ENCODE assay signal across 9 cellular contexts in genomic region chr2:85710687-85711577, GRCh38. TPM values are rescaled to one million over a fixed set of nuclear protein-coding genes. Genes with fewer than 3 reads are reported as not detected.
DNase-seq lines count a peak whose midpoint lies in the region; ATAC-seq, FAIRE-seq and TF ChIP-seq lines count a peak whose summit lies in the region.
"Had no signal": no experiment of that assay in that cellular context is flagged by ENCODE, and none has a peak within 500 bp of the region (broad histone marks: within the 10 kb centered on the region; RNA-seq: fewer than 3 reads in every experiment).

No MANE protein-coding gene starts in this region.

- CTCF ChIA-PET in HepG2 (lab: Yijun Ruan, JAX; ENCODE audit: low intra/inter-chr PET ratio, low total read pairs) (no interaction called here), RWPE1 (lab: Yijun Ruan, JAX) (interaction anchor here (1.3 kb wide), 1 partner anchor 32 kb away, joined by 4 read pairs; no protein-coding TSS in a partner anchor)

- H2AFZ ChIP-seq in MM.1S (ENCODE audit: low read length) (peak overlapping the region; percentile 86), HepG2 (ENCODE audit: low read length) (no peak overlapping the region)

- H3K4me3 ChIP-seq in MM.1S (ENCODE audit: low read length): no peak overlapping the region
- no peak overlapping the region for H3K4me3 ChIP-seq in choroid plexus epithelial cell (ENCODE audit: low read depth, low read length)
- H3K4me3 ChIP-seq in HepG2 (replicated peaks in 1 of 3; ENCODE audit: insufficient read depth in 1 of 3, low read depth in 2 of 3, low read length in 3 of 3): no peak overlapping the region
- no peak overlapping the region for H3K4me3 ChIP-seq in stomach smooth muscle (ENCODE audit: low read length in 2 of 2)

- intact Hi-C loops in HepG2 (cut with micrococcal nuclease; ENCODE audit: unreplicated experiment): no loop called here

- H3K4me1 ChIP-seq in MM.1S (ENCODE audit: low read length) (peaks cover 32% of the 10 kb centered on the region), HepG2 (ENCODE audit: insufficient read depth, low read length) (peaks cover 11% of the 10 kb centered on the region), stomach smooth muscle (ENCODE audit: control insufficient read depth, insufficient read depth, low read length) (peaks cover 6% of the 10 kb centered on the region)

- H3K79me2 ChIP-seq in MM.1S (ENCODE audit: low read length) (no peaks in the 10 kb centered on the region), HepG2 (ENCODE audit: insufficient read depth, low read length) (no peaks in the 10 kb centered on the region)

- H3K27me3 ChIP-seq in MM.1S (replicated peaks; ENCODE audit: insufficient read depth, low read length) (no peaks in the 10 kb centered on the region), HepG2 (ENCODE audit: control insufficient read depth in 1 of 2, insufficient read depth in 2 of 2, low read length in 2 of 2) (peaks cover 16 to 60% of the 10 kb centered on the region in 2 experiments; a peak in 4 of 5 replicates), stomach smooth muscle (ENCODE audit: control insufficient read depth in 1 of 2, insufficient read depth in 2 of 2, low read length in 2 of 2) (no peaks in the 10 kb centered on the region)

- H3K9ac ChIP-seq in MM.1S (ENCODE audit: low read length): peak overlapping the region; percentile 36; the same call in 1 of the 2 replicates
- no peak overlapping the region for H3K9ac ChIP-seq in HepG2 (ENCODE audit: insufficient read depth, low read depth, low read length)
- no peak overlapping the region for H3K9ac ChIP-seq in stomach smooth muscle (ENCODE audit: low read length in 2 of 2)

- H4K20me1 ChIP-seq in MM.1S (ENCODE audit: insufficient read depth, low read length): no peaks in the 10 kb centered on the region
- no peaks in the 10 kb centered on the region for H4K20me1 ChIP-seq in HepG2 (ENCODE audit: insufficient read depth, low read length)

- 20% methylated on average over 19 of the region's 19 CpGs for WGBS in HepG2 (ENCODE audit: low lambda C conversion rate)

- in situ Hi-C loops in HepG2 (cut with HindIII; ENCODE audit: extremely low pct_ligation_motif_present, low pct_unique_long_range_greater_than_20kb): loop anchor here (5.0 kb wide), 1 partner anchor 34 kb away; no protein-coding TSS in a partner anchor

- no peak overlapping the region; the same call in 1 of the 2 replicates for H3K27ac ChIP-seq in MM.1S (ENCODE audit: low read length)
- no peak overlapping the region for H3K27ac ChIP-seq in HepG2 (ENCODE audit: extremely low read length, insufficient read depth, low read length)
- peak overlapping the region; percentile 37 for H3K27ac ChIP-seq in stomach smooth muscle (ENCODE audit: low read length)
- H3K27ac ChIP-seq in RWPE1: no peak overlapping the region

- FAIRE-seq in HepG2 (lab: Jason Lieb, UNC): no peak

- no peaks in the 10 kb centered on the region for H3K9me3 ChIP-seq in MM.1S (replicated peaks; ENCODE audit: insufficient read depth, low read length)
- H3K9me3 ChIP-seq in HepG2 (ENCODE audit: low read length): no peaks in the 10 kb centered on the region
- H3K9me3 ChIP-seq in stomach smooth muscle (ENCODE audit: control insufficient read depth in 2 of 2, low read length in 2 of 2): no peaks in the 10 kb centered on the region

- POLR2A ChIA-PET in HepG2 (lab: Yijun Ruan, JAX): no interaction called here
- POLR2A ChIA-PET in RWPE1 (lab: Yijun Ruan, JAX; ENCODE audit: low non-redundant PET): no interaction called here

- no peaks in the 10 kb centered on the region for H3F3A ChIP-seq in MM.1S (ENCODE audit: insufficient read depth, low read length)

- TF ChIP-seq EP300 in HepG2 (IDR thresholded peaks at IDR 0.05; ENCODE audit: low read depth in 2 of 2, low read length in 2 of 2): no peak
- no peak for TF ChIP-seq EP300 in HepG2 (CRISPR knock-in tag; IDR thresholded peaks at IDR 0.05; ENCODE audit: borderline replicate concordance)

- peak; percentile 8; the same call in 1 of the 3 replicates for ATAC-seq in HepG2
- no peak for ATAC-seq in GM18517 (IDR thresholded peaks at IDR 0.05; ENCODE audit: unreplicated experiment)

- H3K9me2 ChIP-seq in MM.1S (replicated peaks; ENCODE audit: insufficient read depth, low read length): no peaks in the 10 kb centered on the region

- H3K4me2 ChIP-seq in MM.1S (ENCODE audit: low read depth, low read length) (peak overlapping the region; percentile 55), HepG2 (ENCODE audit: low read depth, low read length) (no peak overlapping the region)

- no peak for DNase-seq in MM.1S
- DNase-seq in choroid plexus epithelial cell (ENCODE audit: low read depth): peak; percentile 55
- DNase-seq in HepG2 (ENCODE audit: low spot score): no peak
- no peak for DNase-seq in RWPE1 (ENCODE audit: low spot score)
- DNase-seq in DMS153 treated with DMSO at 0.1 percent for 48 hours (lab: John Stamatoyannopoulos, UW; ENCODE audit: unreplicated experiment): no peak
- DNase-seq in stimulated activated CD4-positive, alpha-beta T cell treated with anti-CD3 and anti-CD28 coated beads, Interleukin-15, amount 100 ng/mL, for 24 hours: no peak

- TF ChIP-seq CTCF in MM.1S (IDR thresholded peaks at IDR 0.05; ENCODE audit: low read length) (no peak), choroid plexus epithelial cell (conservative IDR thresholded peaks at IDR 0.05; ENCODE audit: low read depth, low read length) (no peak), HepG2 (CRISPR knock-in tag; IDR thresholded peaks at IDR 0.05) (no peak), RWPE1 (conservative IDR thresholded peaks at IDR 0.05; ENCODE audit: low read depth) (no peak)

- no peaks in the 10 kb centered on the region for H3K36me3 ChIP-seq in MM.1S (replicated peaks; ENCODE audit: insufficient read depth, low read length)
- H3K36me3 ChIP-seq in HepG2 (replicated peaks in 1 of 2; ENCODE audit: control insufficient read depth in 1 of 2, insufficient read depth in 2 of 2, low read length in 2 of 2): no peaks in the 10 kb centered on the region
- H3K36me3 ChIP-seq in stomach smooth muscle (ENCODE audit: control insufficient read depth in 2 of 2, insufficient read depth in 2 of 2, low read length in 2 of 2): no peaks in the 10 kb centered on the region

- no peak for TF ChIP-seq RAD21 in HepG2 (CRISPR knock-in tag; IDR thresholded peaks at IDR 0.05)

- no TSS peak for BruUV-seq in HepG2 (replicated peaks; lab: Mats Ljungman, UMichigan)

- no peak for TF ChIP-seq POLR2A in HepG2 (IDR thresholded peaks at IDR 0.05; ENCODE audit: insufficient read depth in 1 of 2, low read depth in 2 of 2, low read length in 2 of 2)

RNA-seq across cellular contexts. Expression of gene GNLY, which starts 16.8 kb away (rescaled TPM):
- total RNA-seq in HepG2 (2016; rRNA removed; fragmentation: Illumina TruSeq; extraction: Trizol): not detected in 2 replicates
- not detected in 2 replicates for total RNA-seq in HepG2 (2016; cell fraction: cytosol; rRNA removed; fragmentation: Illumina TruSeq; extraction: Trizol; ENCODE audit: low read depth)
- total RNA-seq in HepG2 (2016; cell fraction: insoluble cytoplasmic fraction; rRNA removed; fragmentation: Illumina TruSeq; extraction: Trizol): not detected in 2 replicates
- not detected in 2 replicates for total RNA-seq in HepG2 (2016; cell fraction: membrane; rRNA removed; fragmentation: Illumina TruSeq; extraction: Trizol)
- total RNA-seq in HepG2 (2016; cell fraction: nucleus; rRNA removed; fragmentation: Illumina TruSeq; extraction: Trizol): not detected in 2 replicates
- polyA plus RNA-seq in HepG2 (2011; rRNA removed): not detected in 2 replicates
- polyA plus RNA-seq in HepG2 (2011; cell fraction: cytosol; rRNA removed): not detected in 2 replicates
- polyA plus RNA-seq in HepG2 (2011; cell fraction: nucleus; rRNA removed): 0.23 TPM in 1 of 2 replicates, not detected in the other
- 0.07 and 0.16 TPM in 2 replicates for polyA plus RNA-seq in HepG2 (2012)
- not detected in 2 replicates for polyA plus RNA-seq in HepG2 (2016; cell fraction: cytosol; fragmentation: Illumina TruSeq; extraction: Trizol; ENCODE audit: low read depth)
- not detected in 2 replicates for polyA plus RNA-seq in HepG2 (2016; cell fraction: insoluble cytoplasmic fraction; fragmentation: Illumina TruSeq; extraction: Trizol; ENCODE audit: low read depth)
- polyA plus RNA-seq in HepG2 (2016; cell fraction: membrane; fragmentation: Illumina TruSeq; extraction: Trizol; ENCODE audit: low read depth): not detected in 2 replicates
- not detected in 2 replicates for polyA plus RNA-seq in HepG2 (2016; cell fraction: nucleus; fragmentation: Illumina TruSeq; extraction: Trizol; ENCODE audit: insufficient read depth, low read depth)
- not detected in 2 replicates for polyA minus RNA-seq in HepG2 (2011; rRNA and poly(A)+ RNA removed; ENCODE audit: low replicate concordance)
- polyA minus RNA-seq in HepG2 (2011; cell fraction: cytosol; rRNA and poly(A)+ RNA removed): not detected in 2 replicates
- not detected in 2 replicates for polyA minus RNA-seq in HepG2 (2011; cell fraction: nucleus; rRNA and poly(A)+ RNA removed)

RNA-seq across cellular contexts. Expression of gene ATOH8, which starts 42.9 kb away (rescaled TPM):
- total RNA-seq in HepG2 (2016; rRNA removed; fragmentation: Illumina TruSeq; extraction: Trizol): 0.11 and 0.13 TPM in 2 replicates
- total RNA-seq in HepG2 (2016; cell fraction: cytosol; rRNA removed; fragmentation: Illumina TruSeq; extraction: Trizol; ENCODE audit: low read depth): 0.10 TPM in 1 of 2 replicates, not detected in the other
- 0.13 and 0.21 TPM in 2 replicates for total RNA-seq in HepG2 (2016; cell fraction: insoluble cytoplasmic fraction; rRNA removed; fragmentation: Illumina TruSeq; extraction: Trizol)
- 0.12 and 0.21 TPM in 2 replicates for total RNA-seq in HepG2 (2016; cell fraction: membrane; rRNA removed; fragmentation: Illumina TruSeq; extraction: Trizol)
- 0.34 and 0.38 TPM in 2 replicates for total RNA-seq in HepG2 (2016; cell fraction: nucleus; rRNA removed; fragmentation: Illumina TruSeq; extraction: Trizol)
- polyA plus RNA-seq in HepG2 (2011; rRNA removed): 0.22 and 0.61 TPM in 2 replicates
- polyA plus RNA-seq in HepG2 (2011; cell fraction: cytosol; rRNA removed): 0.23 and 0.62 TPM in 2 replicates
- 0.55 and 0.88 TPM in 2 replicates for polyA plus RNA-seq in HepG2 (2011; cell fraction: nucleus; rRNA removed)
- polyA plus RNA-seq in HepG2 (2012): 0.13 TPM in 1 of 2 replicates, not detected in the other
- polyA plus RNA-seq in HepG2 (2016; cell fraction: cytosol; fragmentation: Illumina TruSeq; extraction: Trizol; ENCODE audit: low read depth): not detected in 2 replicates
- polyA plus RNA-seq in HepG2 (2016; cell fraction: insoluble cytoplasmic fraction; fragmentation: Illumina TruSeq; extraction: Trizol; ENCODE audit: low read depth): 0.11 and 0.14 TPM in 2 replicates
- polyA plus RNA-seq in HepG2 (2016; cell fraction: membrane; fragmentation: Illumina TruSeq; extraction: Trizol; ENCODE audit: low read depth): 0.13 TPM in 1 of 2 replicates, not detected in the other
- 0.15 and 0.25 TPM in 2 replicates for polyA plus RNA-seq in HepG2 (2016; cell fraction: nucleus; fragmentation: Illumina TruSeq; extraction: Trizol; ENCODE audit: insufficient read depth, low read depth)
- 1.6 and 10.7 TPM in 2 replicates for polyA minus RNA-seq in HepG2 (2011; rRNA and poly(A)+ RNA removed; ENCODE audit: low replicate concordance)
- polyA minus RNA-seq in HepG2 (2011; cell fraction: cytosol; rRNA and poly(A)+ RNA removed): 0.44 TPM in 1 of 2 replicates, not detected in the other
- 0.62 and 1.4 TPM in 2 replicates for polyA minus RNA-seq in HepG2 (2011; cell fraction: nucleus; rRNA and poly(A)+ RNA removed)
- total RNA-seq: activated CD8-positive, alpha-beta memory T cell treated with anti-CD3 and anti-CD28 coated beads for 36 hours had no signal

RNA-seq across cellular contexts. Expression of gene SFTPB, which starts 42.9 kb away (rescaled TPM):
- not detected in 2 replicates for total RNA-seq in HepG2 (2016; rRNA removed; fragmentation: Illumina TruSeq; extraction: Trizol)
- total RNA-seq in HepG2 (2016; cell fraction: cytosol; rRNA removed; fragmentation: Illumina TruSeq; extraction: Trizol; ENCODE audit: low read depth): not detected in 2 replicates
- not detected in 2 replicates for total RNA-seq in HepG2 (2016; cell fraction: insoluble cytoplasmic fraction; rRNA removed; fragmentation: Illumina TruSeq; extraction: Trizol)
- total RNA-seq in HepG2 (2016; cell fraction: membrane; rRNA removed; fragmentation: Illumina TruSeq; extraction: Trizol): not detected in 2 replicates
- total RNA-seq in HepG2 (2016; cell fraction: nucleus; rRNA removed; fragmentation: Illumina TruSeq; extraction: Trizol): not detected in 2 replicates
- not detected in 2 replicates for polyA plus RNA-seq in HepG2 (2011; rRNA removed)
- not detected in 2 replicates for polyA plus RNA-seq in HepG2 (2011; cell fraction: cytosol; rRNA removed)
- not detected in 2 replicates for polyA plus RNA-seq in HepG2 (2011; cell fraction: nucleus; rRNA removed)
- polyA plus RNA-seq in HepG2 (2012): not detected in 2 replicates
- not detected in 2 replicates for polyA plus RNA-seq in HepG2 (2016; cell fraction: cytosol; fragmentation: Illumina TruSeq; extraction: Trizol; ENCODE audit: low read depth)
- polyA plus RNA-seq in HepG2 (2016; cell fraction: insoluble cytoplasmic fraction; fragmentation: Illumina TruSeq; extraction: Trizol; ENCODE audit: low read depth): not detected in 2 replicates
- polyA plus RNA-seq in HepG2 (2016; cell fraction: membrane; fragmentation: Illumina TruSeq; extraction: Trizol; ENCODE audit: low read depth): not detected in 2 replicates
- not detected in 2 replicates for polyA plus RNA-seq in HepG2 (2016; cell fraction: nucleus; fragmentation: Illumina TruSeq; extraction: Trizol; ENCODE audit: insufficient read depth, low read depth)
- not detected in 2 replicates for polyA minus RNA-seq in HepG2 (2011; rRNA and poly(A)+ RNA removed; ENCODE audit: low replicate concordance)
- not detected in 2 replicates for polyA minus RNA-seq in HepG2 (2011; cell fraction: cytosol; rRNA and poly(A)+ RNA removed)
- not detected in 2 replicates for polyA minus RNA-seq in HepG2 (2011; cell fraction: nucleus; rRNA and poly(A)+ RNA removed)
- total RNA-seq: activated CD8-positive, alpha-beta memory T cell treated with anti-CD3 and anti-CD28 coated beads for 36 hours had no signal
